1 cellular context compared by ENCODE assay signal in the genomic region with DNA sequence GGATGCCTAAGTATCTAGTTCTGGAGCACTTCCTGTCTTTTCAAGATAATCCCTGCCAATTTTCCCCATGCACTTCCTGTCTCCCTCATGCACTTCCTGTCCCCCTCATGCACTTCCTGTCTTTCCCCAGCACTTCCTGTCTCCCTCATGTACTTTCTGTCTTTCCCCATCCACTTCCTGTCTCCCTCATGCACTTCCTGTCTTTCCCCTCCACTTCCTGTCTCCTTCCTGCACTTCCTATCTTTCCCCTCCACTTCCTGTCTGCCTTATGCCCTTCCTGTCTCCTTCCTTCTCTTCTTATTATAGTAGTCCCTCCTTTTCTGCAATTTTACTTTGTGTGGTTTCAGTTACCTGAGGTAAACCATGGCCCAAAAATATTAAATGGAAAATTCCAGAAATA.
TF ChIP-seq lines count a peak whose summit lies in the region.

No MANE protein-coding gene starts in this region.

TF ChIP-seq in K562, 482 proteins besides CTCF, POLR2A, EP300 and RAD21 (continues in another document):
- TF ChIP-seq ZNF583 (CRISPR knock-in tag; IDR thresholded peaks at IDR 0.05) (no peak), WHSC1 (IDR thresholded peaks at IDR 0.05; ENCODE audit: low read length) (no peak), BCOR (IDR thresholded peaks at IDR 0.05) (peak; percentile 34; the same call in 1 of the 2 replicates), XRCC3 (IDR thresholded peaks at IDR 0.05) (no peak), MCM5 (IDR thresholded peaks at IDR 0.05; ENCODE audit: low read depth) (no peak), TOE1 (IDR thresholded peaks at IDR 0.05; ENCODE audit: borderline replicate concordance) (peak; percentile 57; the same call in 1 of the 2 replicates), TOE1 (CRISPR knock-in tag; IDR thresholded peaks at IDR 0.05; ENCODE audit: borderline replicate concordance, low read depth) (no peak), ETV5 (CRISPR knock-in tag; IDR thresholded peaks at IDR 0.05; ENCODE audit: low read depth) (peak; percentile 78; the same call in 1 of the 2 replicates), THRAP3 (IDR thresholded peaks at IDR 0.05; ENCODE audit: borderline replicate concordance) (peak; percentile 98), NR2C1 (IDR thresholded peaks at IDR 0.05) (peak; percentile 75), NR2C1 (tag; IDR thresholded peaks at IDR 0.05) (peak; percentile 47), SOX6 (IDR thresholded peaks at IDR 0.05) (no peak), FOXA3 (CRISPR knock-in tag; conservative IDR thresholded peaks at IDR 0.05 in 1 of 2, IDR thresholded peaks at IDR 0.05 in 1 of 2) (no peak), SMARCA4 (IDR thresholded peaks at IDR 0.05) (0 out of 2 replicates have a peak, but pooled peaks have one; percentile 20), SUPT5H (IDR thresholded peaks at IDR 0.05) (0 out of 2 replicates have a peak, but pooled peaks have one; percentile 23), NR2C2 (CRISPR knock-in tag; IDR thresholded peaks at IDR 0.05) (no peak), NR2C2 (tag; IDR thresholded peaks at IDR 0.05) (peak; percentile 42), TEAD2 (tag; IDR thresholded peaks at IDR 0.05) (no peak), ZNF354B (CRISPR knock-in tag; IDR thresholded peaks at IDR 0.05) (no peak), DPF2 (IDR thresholded peaks at IDR 0.05) (peak; percentile 55), TRIM24 (IDR thresholded peaks at IDR 0.05) (peak; percentile 72 to 81), ARNT (IDR thresholded peaks at IDR 0.05) (peak in 1 of 2 experiments; percentile 63; a peak in 1 of 4 replicates), RFX7 (CRISPR knock-in tag; IDR thresholded peaks at IDR 0.05) (no peak)
- TF ChIP-seq, protein P1, sequence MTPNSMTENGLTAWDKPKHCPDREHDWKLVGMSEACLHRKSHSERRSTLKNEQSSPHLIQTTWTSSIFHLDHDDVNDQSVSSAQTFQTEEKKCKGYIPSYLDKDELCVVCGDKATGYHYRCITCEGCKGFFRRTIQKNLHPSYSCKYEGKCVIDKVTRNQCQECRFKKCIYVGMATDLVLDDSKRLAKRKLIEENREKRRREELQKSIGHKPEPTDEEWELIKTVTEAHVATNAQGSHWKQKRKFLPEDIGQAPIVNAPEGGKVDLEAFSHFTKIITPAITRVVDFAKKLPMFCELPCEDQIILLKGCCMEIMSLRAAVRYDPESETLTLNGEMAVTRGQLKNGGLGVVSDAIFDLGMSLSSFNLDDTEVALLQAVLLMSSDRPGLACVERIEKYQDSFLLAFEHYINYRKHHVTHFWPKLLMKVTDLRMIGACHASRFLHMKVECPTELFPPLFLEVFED (CRISPR knock-in tag; conservative IDR thresholded peaks at IDR 0.05), result peak; percentile 93
- TF ChIP-seq, protein P2, sequence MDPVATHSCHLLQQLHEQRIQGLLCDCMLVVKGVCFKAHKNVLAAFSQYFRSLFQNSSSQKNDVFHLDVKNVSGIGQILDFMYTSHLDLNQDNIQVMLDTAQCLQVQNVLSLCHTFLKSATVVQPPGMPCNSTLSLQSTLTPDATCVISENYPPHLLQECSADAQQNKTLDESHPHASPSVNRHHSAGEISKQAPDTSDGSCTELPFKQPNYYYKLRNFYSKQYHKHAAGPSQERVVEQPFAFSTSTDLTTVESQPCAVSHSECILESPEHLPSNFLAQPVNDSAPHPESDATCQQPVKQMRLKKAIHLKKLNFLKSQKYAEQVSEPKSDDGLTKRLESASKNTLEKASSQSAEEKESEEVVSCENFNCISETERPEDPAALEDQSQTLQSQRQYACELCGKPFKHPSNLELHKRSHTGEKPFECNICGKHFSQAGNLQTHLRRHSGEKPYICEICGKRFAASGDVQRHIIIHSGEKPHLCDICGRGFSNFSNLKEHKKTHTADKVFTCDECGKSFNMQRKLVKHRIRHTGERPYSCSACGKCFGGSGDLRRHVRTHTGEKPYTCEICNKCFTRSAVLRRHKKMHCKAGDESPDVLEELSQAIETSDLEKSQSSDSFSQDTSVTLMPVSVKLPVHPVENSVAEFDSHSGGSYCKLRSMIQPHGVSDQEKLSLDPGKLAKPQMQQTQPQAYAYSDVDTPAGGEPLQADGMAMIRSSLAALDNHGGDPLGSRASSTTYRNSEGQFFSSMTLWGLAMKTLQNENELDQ (CRISPR knock-in tag; IDR thresholded peaks at IDR 0.05; ENCODE audit: borderline replicate concordance), result 0 out of 2 replicates have a peak, but pooled peaks have one; percentile 48
- TF ChIP-seq, protein P3, sequence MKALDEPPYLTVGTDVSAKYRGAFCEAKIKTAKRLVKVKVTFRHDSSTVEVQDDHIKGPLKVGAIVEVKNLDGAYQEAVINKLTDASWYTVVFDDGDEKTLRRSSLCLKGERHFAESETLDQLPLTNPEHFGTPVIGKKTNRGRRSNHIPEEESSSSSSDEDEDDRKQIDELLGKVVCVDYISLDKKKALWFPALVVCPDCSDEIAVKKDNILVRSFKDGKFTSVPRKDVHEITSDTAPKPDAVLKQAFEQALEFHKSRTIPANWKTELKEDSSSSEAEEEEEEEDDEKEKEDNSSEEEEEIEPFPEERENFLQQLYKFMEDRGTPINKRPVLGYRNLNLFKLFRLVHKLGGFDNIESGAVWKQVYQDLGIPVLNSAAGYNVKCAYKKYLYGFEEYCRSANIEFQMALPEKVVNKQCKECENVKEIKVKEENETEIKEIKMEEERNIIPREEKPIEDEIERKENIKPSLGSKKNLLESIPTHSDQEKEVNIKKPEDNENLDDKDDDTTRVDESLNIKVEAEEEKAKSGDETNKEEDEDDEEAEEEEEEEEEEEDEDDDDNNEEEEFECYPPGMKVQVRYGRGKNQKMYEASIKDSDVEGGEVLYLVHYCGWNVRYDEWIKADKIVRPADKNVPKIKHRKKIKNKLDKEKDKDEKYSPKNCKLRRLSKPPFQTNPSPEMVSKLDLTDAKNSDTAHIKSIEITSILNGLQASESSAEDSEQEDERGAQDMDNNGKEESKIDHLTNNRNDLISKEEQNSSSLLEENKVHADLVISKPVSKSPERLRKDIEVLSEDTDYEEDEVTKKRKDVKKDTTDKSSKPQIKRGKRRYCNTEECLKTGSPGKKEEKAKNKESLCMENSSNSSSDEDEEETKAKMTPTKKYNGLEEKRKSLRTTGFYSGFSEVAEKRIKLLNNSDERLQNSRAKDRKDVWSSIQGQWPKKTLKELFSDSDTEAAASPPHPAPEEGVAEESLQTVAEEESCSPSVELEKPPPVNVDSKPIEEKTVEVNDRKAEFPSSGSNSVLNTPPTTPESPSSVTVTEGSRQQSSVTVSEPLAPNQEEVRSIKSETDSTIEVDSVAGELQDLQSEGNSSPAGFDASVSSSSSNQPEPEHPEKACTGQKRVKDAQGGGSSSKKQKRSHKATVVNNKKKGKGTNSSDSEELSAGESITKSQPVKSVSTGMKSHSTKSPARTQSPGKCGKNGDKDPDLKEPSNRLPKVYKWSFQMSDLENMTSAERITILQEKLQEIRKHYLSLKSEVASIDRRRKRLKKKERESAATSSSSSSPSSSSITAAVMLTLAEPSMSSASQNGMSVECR (CRISPR knock-in tag; IDR thresholded peaks at IDR 0.05), result no peak
- TF ChIP-seq, protein P4, sequence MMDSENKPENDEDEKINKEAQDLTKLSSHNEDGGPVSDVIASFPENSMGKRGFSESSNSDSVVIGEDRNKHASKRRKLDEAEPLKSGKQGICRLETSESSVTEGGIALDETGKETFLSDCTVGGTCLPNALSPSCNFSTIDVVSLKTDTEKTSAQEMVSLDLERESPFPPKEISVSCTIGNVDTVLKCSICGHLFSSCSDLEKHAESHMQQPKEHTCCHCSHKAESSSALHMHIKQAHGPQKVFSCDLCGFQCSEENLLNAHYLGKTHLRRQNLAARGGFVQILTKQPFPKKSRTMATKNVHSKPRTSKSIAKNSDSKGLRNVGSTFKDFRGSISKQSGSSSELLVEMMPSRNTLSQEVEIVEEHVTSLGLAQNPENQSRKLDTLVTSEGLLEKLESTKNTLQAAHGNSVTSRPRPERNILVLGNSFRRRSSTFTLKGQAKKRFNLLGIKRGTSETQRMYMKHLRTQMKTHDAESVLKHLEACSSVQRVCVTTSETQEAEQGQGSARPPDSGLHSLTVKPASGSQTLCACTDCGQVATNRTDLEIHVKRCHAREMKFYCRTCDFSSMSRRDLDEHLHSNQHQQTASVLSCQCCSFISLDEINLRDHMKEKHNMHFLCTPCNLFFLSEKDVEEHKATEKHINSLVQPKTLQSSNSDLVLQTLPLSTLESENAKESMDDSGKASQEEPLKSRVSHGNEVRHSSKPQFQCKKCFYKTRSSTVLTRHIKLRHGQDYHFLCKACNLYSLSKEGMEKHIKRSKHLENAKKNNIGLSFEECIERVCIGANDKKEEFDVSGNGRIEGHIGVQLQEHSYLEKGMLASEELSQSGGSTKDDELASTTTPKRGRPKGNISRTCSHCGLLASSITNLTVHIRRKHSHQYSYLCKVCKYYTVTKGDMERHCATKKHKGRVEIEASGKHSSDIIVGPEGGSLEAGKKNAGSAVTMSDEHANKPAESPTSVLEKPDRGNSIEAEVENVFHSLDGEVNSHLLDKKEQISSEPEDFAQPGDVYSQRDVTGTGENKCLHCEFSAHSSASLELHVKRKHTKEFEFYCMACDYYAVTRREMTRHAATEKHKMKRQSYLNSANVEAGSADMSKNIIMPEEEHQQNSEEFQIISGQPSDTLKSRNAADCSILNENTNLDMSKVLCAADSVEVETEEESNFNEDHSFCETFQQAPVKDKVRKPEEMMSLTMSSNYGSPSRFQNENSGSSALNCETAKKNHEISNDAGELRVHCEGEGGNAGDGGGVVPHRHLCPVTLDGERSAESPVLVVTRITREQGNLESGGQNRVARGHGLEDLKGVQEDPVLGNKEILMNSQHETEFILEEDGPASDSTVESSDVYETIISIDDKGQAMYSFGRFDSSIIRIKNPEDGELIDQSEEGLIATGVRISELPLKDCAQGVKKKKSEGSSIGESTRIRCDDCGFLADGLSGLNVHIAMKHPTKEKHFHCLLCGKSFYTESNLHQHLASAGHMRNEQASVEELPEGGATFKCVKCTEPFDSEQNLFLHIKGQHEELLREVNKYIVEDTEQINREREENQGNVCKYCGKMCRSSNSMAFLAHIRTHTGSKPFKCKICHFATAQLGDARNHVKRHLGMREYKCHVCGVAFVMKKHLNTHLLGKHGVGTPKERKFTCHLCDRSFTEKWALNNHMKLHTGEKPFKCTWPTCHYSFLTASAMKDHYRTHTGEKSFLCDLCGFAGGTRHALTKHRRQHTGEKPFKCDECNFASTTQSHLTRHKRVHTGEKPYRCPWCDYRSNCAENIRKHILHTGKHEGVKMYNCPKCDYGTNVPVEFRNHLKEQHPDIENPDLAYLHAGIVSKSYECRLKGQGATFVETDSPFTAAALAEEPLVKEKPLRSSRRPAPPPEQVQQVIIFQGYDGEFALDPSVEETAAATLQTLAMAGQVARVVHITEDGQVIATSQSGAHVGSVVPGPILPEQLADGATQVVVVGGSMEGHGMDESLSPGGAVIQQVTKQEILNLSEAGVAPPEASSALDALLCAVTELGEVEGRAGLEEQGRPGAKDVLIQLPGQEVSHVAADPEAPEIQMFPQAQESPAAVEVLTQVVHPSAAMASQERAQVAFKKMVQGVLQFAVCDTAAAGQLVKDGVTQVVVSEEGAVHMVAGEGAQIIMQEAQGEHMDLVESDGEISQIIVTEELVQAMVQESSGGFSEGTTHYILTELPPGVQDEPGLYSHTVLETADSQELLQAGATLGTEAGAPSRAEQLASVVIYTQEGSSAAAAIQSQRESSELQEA (IDR thresholded peaks at IDR 0.05; ENCODE audit: low read depth), result peak; percentile 24; the same call in 1 of the 2 replicates
- TF ChIP-seq, protein P5, sequence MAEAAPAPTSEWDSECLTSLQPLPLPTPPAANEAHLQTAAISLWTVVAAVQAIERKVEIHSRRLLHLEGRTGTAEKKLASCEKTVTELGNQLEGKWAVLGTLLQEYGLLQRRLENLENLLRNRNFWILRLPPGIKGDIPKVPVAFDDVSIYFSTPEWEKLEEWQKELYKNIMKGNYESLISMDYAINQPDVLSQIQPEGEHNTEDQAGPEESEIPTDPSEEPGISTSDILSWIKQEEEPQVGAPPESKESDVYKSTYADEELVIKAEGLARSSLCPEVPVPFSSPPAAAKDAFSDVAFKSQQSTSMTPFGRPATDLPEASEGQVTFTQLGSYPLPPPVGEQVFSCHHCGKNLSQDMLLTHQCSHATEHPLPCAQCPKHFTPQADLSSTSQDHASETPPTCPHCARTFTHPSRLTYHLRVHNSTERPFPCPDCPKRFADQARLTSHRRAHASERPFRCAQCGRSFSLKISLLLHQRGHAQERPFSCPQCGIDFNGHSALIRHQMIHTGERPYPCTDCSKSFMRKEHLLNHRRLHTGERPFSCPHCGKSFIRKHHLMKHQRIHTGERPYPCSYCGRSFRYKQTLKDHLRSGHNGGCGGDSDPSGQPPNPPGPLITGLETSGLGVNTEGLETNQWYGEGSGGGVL (CRISPR knock-in tag; IDR thresholded peaks at IDR 0.05), result no peak
- TF ChIP-seq, protein P6, sequence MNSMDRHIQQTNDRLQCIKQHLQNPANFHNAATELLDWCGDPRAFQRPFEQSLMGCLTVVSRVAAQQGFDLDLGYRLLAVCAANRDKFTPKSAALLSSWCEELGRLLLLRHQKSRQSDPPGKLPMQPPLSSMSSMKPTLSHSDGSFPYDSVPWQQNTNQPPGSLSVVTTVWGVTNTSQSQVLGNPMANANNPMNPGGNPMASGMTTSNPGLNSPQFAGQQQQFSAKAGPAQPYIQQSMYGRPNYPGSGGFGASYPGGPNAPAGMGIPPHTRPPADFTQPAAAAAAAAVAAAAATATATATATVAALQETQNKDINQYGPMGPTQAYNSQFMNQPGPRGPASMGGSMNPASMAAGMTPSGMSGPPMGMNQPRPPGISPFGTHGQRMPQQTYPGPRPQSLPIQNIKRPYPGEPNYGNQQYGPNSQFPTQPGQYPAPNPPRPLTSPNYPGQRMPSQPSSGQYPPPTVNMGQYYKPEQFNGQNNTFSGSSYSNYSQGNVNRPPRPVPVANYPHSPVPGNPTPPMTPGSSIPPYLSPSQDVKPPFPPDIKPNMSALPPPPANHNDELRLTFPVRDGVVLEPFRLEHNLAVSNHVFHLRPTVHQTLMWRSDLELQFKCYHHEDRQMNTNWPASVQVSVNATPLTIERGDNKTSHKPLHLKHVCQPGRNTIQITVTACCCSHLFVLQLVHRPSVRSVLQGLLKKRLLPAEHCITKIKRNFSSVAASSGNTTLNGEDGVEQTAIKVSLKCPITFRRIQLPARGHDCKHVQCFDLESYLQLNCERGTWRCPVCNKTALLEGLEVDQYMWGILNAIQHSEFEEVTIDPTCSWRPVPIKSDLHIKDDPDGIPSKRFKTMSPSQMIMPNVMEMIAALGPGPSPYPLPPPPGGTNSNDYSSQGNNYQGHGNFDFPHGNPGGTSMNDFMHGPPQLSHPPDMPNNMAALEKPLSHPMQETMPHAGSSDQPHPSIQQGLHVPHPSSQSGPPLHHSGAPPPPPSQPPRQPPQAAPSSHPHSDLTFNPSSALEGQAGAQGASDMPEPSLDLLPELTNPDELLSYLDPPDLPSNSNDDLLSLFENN (IDR thresholded peaks at IDR 0.05; ENCODE audit: low read depth in 2 of 2, low read length in 2 of 2), result no peak
- TF ChIP-seq, protein P7, sequence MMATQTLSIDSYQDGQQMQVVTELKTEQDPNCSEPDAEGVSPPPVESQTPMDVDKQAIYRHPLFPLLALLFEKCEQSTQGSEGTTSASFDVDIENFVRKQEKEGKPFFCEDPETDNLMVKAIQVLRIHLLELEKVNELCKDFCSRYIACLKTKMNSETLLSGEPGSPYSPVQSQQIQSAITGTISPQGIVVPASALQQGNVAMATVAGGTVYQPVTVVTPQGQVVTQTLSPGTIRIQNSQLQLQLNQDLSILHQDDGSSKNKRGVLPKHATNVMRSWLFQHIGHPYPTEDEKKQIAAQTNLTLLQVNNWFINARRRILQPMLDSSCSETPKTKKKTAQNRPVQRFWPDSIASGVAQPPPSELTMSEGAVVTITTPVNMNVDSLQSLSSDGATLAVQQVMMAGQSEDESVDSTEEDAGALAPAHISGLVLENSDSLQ (IDR thresholded peaks at IDR 0.05), result peak; percentile 75
